In the genomic region with DNA sequence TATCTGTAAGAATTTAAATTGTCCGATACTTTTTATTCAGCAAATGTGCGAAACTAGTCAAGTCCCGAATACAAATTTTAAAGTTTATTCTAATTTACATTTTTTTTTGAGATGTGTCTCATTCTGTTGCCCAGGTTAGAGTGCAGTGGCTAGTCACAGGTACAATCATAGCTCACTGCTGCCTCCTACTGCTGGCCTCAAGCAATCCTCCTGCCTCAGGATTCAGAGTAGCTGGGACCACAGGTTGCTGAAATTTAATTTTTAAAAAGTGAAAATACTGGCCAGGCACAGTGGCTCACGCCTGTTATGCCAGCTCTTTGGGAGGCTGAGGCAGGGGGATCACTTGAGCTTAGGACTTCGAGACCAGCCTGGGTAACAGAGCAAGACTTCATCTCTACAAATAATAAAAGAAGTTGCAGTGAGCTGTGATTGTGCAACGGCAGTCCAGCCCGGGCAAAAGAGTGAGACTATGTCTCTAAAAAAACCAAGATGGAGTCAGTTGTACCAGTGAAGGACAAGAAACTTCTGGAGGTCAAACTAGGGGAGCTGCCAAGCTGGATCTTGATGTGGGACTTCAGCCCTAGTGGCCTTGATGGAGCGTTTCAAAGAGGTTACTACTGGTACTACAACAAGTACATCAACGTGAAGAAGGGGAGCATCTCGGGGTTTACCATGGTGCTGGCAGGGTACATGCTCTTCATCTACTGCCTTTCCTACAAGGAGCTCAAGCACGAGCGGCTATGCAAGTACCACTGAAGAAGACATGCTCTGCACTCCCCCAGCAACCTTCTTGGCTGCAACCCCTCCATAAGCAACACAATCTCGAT, we compare ENCODE assay signal across 8 cellular contexts. TPM values are rescaled to one million over a fixed set of nuclear protein-coding genes. Genes with fewer than 3 reads are reported as not detected.
DNase-seq lines count a peak whose midpoint lies in the region; ATAC-seq and TF ChIP-seq lines count a peak whose summit lies in the region.

No MANE protein-coding gene starts in this region.

- H3K27me3 ChIP-seq in body of pancreas = no peaks in the 10 kb centered on the region
- H3K27me3 ChIP-seq in H7 (ENCODE audit: control insufficient read depth, insufficient read depth, low read length) = no peaks in the 10 kb centered on the region

- H3K36me3 ChIP-seq in body of pancreas (replicated peaks in 1 of 2; ENCODE audit: insufficient read depth in 1 of 2, low read depth in 2 of 2) (peaks cover 0 to 7% of the 10 kb centered on the region in 2 donors), mucosa of descending colon (ENCODE audit: low read depth) (no peaks in the 10 kb centered on the region), H7 (replicated peaks; ENCODE audit: control insufficient read depth, insufficient read depth, low read length) (peaks cover 27% of the 10 kb centered on the region)

- intact Hi-C loops in body of pancreas (cut with DNase I) (no loop called here), mucosa of descending colon (cut with DNase I, micrococcal nuclease) (loop anchor here in 1 of 2 donors (5.0 kb wide), 1 partner anchor 69 kb away; no protein-coding TSS in a partner anchor)

- H3K27ac ChIP-seq in body of pancreas = no peak overlapping the region

- H3K27me3 Mint-ChIP-seq in activated CD8-positive, alpha-beta memory T cell treated with anti-CD3 and anti-CD28 coated beads, Interleukin-2, amount 10 ng/mL, durations not matched to agents 7 days and 5 days = no peaks in the 10 kb centered on the region

- peak; percentile 76 for DNase-seq in activated CD8-positive, alpha-beta memory T cell treated with anti-CD3 and anti-CD28 coated beads, Interleukin-2, amount 10 ng/mL, durations not matched to agents 7 days and 5 days
- DNase-seq in activated CD8-positive, alpha-beta memory T cell treated with anti-CD3 and anti-CD28 coated beads for 24 hours = no peak
- peak; percentile 34 for DNase-seq in T follicular helper cell (ENCODE audit: low read depth)
- DNase-seq in body of pancreas = peak in 2 of 4 donors; percentile 28 to 29
- peak in 2 of 3 donors; percentile 42 to 52 for DNase-seq in mucosa of descending colon
- DNase-seq in H7 = no peak

- H3K4me1 ChIP-seq in body of pancreas (peaks cover 24% of the 10 kb centered on the region), mucosa of descending colon (ENCODE audit: low read depth) (peaks cover 18% of the 10 kb centered on the region)

- no peak overlapping the region for H3K27ac Mint-ChIP-seq in activated CD8-positive, alpha-beta memory T cell treated with anti-CD3 and anti-CD28 coated beads, Interleukin-2, amount 10 ng/mL, durations not matched to agents 7 days and 5 days

- peaks cover 34% of the 10 kb centered on the region for H3K4me1 Mint-ChIP-seq in activated CD8-positive, alpha-beta memory T cell treated with anti-CD3 and anti-CD28 coated beads, Interleukin-2, amount 10 ng/mL, durations not matched to agents 7 days and 5 days

- H3K4me3 ChIP-seq in body of pancreas (no peak overlapping the region), mucosa of descending colon (no peak overlapping the region), H7 (ENCODE audit: insufficient read depth, low read depth, low read length) (no peak overlapping the region)

- H3K4me3 Mint-ChIP-seq in activated CD8-positive, alpha-beta memory T cell treated with anti-CD3 and anti-CD28 coated beads, Interleukin-2, amount 10 ng/mL, durations not matched to agents 7 days and 5 days = no peak overlapping the region

- CTCF ChIA-PET in activated CD8-positive, alpha-beta memory T cell treated with anti-CD3 and anti-CD28 coated beads, Interleukin-2, amount 10 ng/mL, durations not matched to agents 7 days and 5 days (lab: Charles Lee) = interaction anchor here (0.7 to 11.8 kb wide), 27 partner anchors 8 to 906 kb away, joined by 3 to 308 read pairs (median 3); a partner anchor contains a TSS

- ATAC-seq in activated CD8-positive, alpha-beta memory T cell treated with anti-CD3 and anti-CD28 coated beads, Interleukin-2, amount 10 ng/mL, durations not matched to agents 7 days and 5 days = peak; percentile 55
- ATAC-seq in body of pancreas = no peak
- peak; percentile 78 for ATAC-seq in mucosa of descending colon
- ATAC-seq in GM21528 (IDR thresholded peaks at IDR 0.05; ENCODE audit: low FRiP score, unreplicated experiment) = no peak
- ATAC-seq in HG03039 (IDR thresholded peaks at IDR 0.05; ENCODE audit: unreplicated experiment) = no peak

- WGBS in body of pancreas, 2 donors = 86 to 91% methylated on average over 13 of the region's 13 CpGs

- peaks cover 37% of the 10 kb centered on the region for H3K36me3 Mint-ChIP-seq in activated CD8-positive, alpha-beta memory T cell treated with anti-CD3 and anti-CD28 coated beads, Interleukin-2, amount 10 ng/mL, durations not matched to agents 7 days and 5 days

- no peaks in the 10 kb centered on the region for H3K9me3 ChIP-seq in body of pancreas
- no peaks in the 10 kb centered on the region for H3K9me3 ChIP-seq in mucosa of descending colon

- no peak for TF ChIP-seq POLR2A in body of pancreas (IDR thresholded peaks at IDR 0.05)

- TF ChIP-seq CTCF in body of pancreas (IDR thresholded peaks at IDR 0.05) (peak in 4 of 7 experiments; percentile 14 to 40 (median 28)), mucosa of descending colon (IDR thresholded peaks at IDR 0.05) (peak; percentile 45)

- H3K9me3 Mint-ChIP-seq in activated CD8-positive, alpha-beta memory T cell treated with anti-CD3 and anti-CD28 coated beads, Interleukin-2, amount 10 ng/mL, durations not matched to agents 7 days and 5 days (ENCODE audit: low read depth) = no peaks in the 10 kb centered on the region

RNA-seq across cellular contexts. Expression of a gene that starts 5.6 kb away (rescaled TPM):
- total RNA-seq in activated CD8-positive, alpha-beta memory T cell treated with anti-CD3 and anti-CD28 coated beads, Interleukin-2, amount 10 ng/mL, durations not matched to agents 7 days and 5 days = 10 to 100 TPM; 36.0 to 47.3 TPM
- total RNA-seq in body of pancreas (10 to 100 TPM in 1 of 2 donors, 1 to 10 TPM in 1; 6.5 to 18.1 TPM), mucosa of descending colon (10 to 100 TPM; 10.8 to 13.5 (median 11.8) TPM)
- total RNA-seq in H7 (2014; rRNA removed; shearing (Covaris generic)) = 42.3 and 47.8 TPM in 2 replicates

RNA-seq across cellular contexts. Expression of a gene that starts 14.8 kb away (rescaled TPM):
- 100 to 1,000 TPM; 842 to 926 TPM for total RNA-seq in activated CD8-positive, alpha-beta memory T cell treated with anti-CD3 and anti-CD28 coated beads, Interleukin-2, amount 10 ng/mL, durations not matched to agents 7 days and 5 days
- total RNA-seq in body of pancreas = 100 to 1,000 TPM; 487 to 513 TPM
- 100 to 1,000 TPM; 464 to 736 (median 551) TPM for total RNA-seq in mucosa of descending colon
- 163 and 238 TPM in 2 replicates for total RNA-seq in H7 (2014; rRNA removed; shearing (Covaris generic))

RNA-seq across cellular contexts. Expression of a gene that starts 15.5 kb away (rescaled TPM):
- 10 to 100 TPM; 45.7 to 52.6 TPM for total RNA-seq in activated CD8-positive, alpha-beta memory T cell treated with anti-CD3 and anti-CD28 coated beads, Interleukin-2, amount 10 ng/mL, durations not matched to agents 7 days and 5 days
- 10 to 100 TPM; 18.5 to 39.7 TPM for total RNA-seq in body of pancreas
- 10 to 100 TPM; 37.1 to 50.8 (median 43.3) TPM for total RNA-seq in mucosa of descending colon
- total RNA-seq in H7 (2014; rRNA removed; shearing (Covaris generic)) = 18.5 and 45.6 TPM in 2 replicates

RNA-seq across cellular contexts. Expression of a gene that starts 42.3 kb away (rescaled TPM):
- under 1 TPM in 1 of 2 experiments, not detected in 1; 0.82 TPM for total RNA-seq in activated CD8-positive, alpha-beta memory T cell treated with anti-CD3 and anti-CD28 coated beads, Interleukin-2, amount 10 ng/mL, durations not matched to agents 7 days and 5 days
- 1 to 10 TPM in 1 of 2 donors, not detected in 1; 4.9 TPM for total RNA-seq in body of pancreas
- 1 to 10 TPM; 4.4 to 4.6 (median 4.6) TPM for total RNA-seq in mucosa of descending colon
- total RNA-seq in H7 (2014; rRNA removed; shearing (Covaris generic)) = 0.70 and 1.5 TPM in 2 replicates

Comparison
In these comparisons a context has a peak if more than half of its experiments do, and no peak if none do; other contexts are left out.
1. DNase-seq: peak in activated CD8-positive, alpha-beta memory T cell treated with anti-CD3 and anti-CD28 coated beads, Interleukin-2, amount 10 ng/mL, durations not matched to agents 7 days and 5 days (single experiment), T follicular helper cell (single experiment) and mucosa of descending colon (2 of 3); none in activated CD8-positive, alpha-beta memory T cell treated with anti-CD3 and anti-CD28 coated beads for 24 hours (single experiment) and H7 (single experiment).
2. ATAC-seq: peak in activated CD8-positive, alpha-beta memory T cell treated with anti-CD3 and anti-CD28 coated beads, Interleukin-2, amount 10 ng/mL, durations not matched to agents 7 days and 5 days (single experiment) and mucosa of descending colon (single experiment); none in body of pancreas (single experiment), GM21528 (single experiment) and HG03039 (single experiment).